12 cellular contexts compared by ENCODE assay signal in the genomic region with DNA sequence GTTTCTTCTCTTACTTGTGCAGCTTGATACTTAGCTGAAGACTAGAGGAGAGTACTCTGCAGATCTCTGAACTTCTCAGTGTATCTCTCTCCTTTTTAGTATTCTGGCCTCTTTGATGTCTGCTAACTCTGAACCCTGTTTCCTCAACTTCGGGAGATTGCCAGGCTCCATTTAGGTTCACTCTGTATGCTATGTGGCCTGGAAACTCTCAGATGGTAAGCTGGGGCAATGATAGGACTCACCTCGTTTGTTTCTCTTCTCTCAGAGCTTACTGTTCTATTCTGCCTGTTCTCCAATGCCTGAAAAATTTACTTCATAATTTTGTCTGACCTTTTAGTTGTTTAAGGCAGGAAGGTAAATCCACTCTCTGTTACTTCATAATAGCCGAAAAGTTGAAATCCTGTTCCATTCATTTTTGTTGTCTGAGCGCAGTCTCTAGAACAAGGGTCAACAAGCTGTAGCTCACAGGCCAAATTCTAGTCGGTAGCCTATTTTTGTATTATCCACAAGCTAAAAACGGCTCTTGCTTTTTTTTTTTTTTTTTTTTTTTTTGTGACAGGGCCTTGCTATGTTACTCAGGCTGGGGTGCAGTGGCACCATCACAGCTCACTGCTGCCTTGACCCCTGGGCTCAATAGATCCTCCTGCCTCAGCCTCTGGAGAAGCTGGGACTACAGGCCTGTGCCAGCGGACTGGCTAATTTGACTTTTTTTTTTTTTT.
"Had no signal": no experiment of that assay in that cellular context is flagged by ENCODE, and none has a peak within 500 bp of the region (broad histone marks: within the 10 kb centered on the region; RNA-seq: fewer than 3 reads in every experiment).

No MANE protein-coding gene starts in this region.

- H3K27me3 ChIP-seq: upper lobe of left lung had no signal

- H3K27me3 Mint-ChIP-seq: activated B cell treated with CpG ODN at 0.5 μM for 24 hours; activated naive CD4-positive, alpha-beta T cell treated with anti-CD3 and anti-CD28 coated beads, Interleukin-2, amount 50 U/mL, for 24 hours; natural killer cell treated with Interleukin-12 subunit alpha and Interleukin-12 subunit beta and Interleukin-15 and Interleukin-18, amount 100 ng/mL, for 72 hours had no signal

- ATAC-seq: natural killer cell treated with Interleukin-12 subunit alpha and Interleukin-12 subunit beta and Interleukin-15 and Interleukin-18, amount 100 ng/mL, for 72 hours had no signal

- H3K27ac ChIP-seq: skin epidermis had no signal

- H3K9me3 ChIP-seq: upper lobe of left lung had no signal

- H3K4me3 Mint-ChIP-seq: activated B cell treated with CpG ODN at 0.5 μM for 24 hours; activated naive CD4-positive, alpha-beta T cell treated with anti-CD3 and anti-CD28 coated beads, Interleukin-2, amount 50 U/mL, for 24 hours; natural killer cell treated with Interleukin-12 subunit alpha and Interleukin-12 subunit beta and Interleukin-15 and Interleukin-18, amount 100 ng/mL, for 72 hours; T-helper 1 cell treated with Interleukin-12 subunit alpha and Interleukin-12 subunit beta and Interleukin-4 antibody, amounts not matched to agents 30 μg/mL and 1 μg/mL, for 36 hours had no signal

- H3K4me3 ChIP-seq: skin epidermis, upper lobe of left lung had no signal

- H3K27ac Mint-ChIP-seq: activated B cell treated with CpG ODN at 0.5 μM for 24 hours; activated naive CD4-positive, alpha-beta T cell treated with anti-CD3 and anti-CD28 coated beads, Interleukin-2, amount 50 U/mL, for 24 hours; natural killer cell treated with Interleukin-12 subunit alpha and Interleukin-12 subunit beta and Interleukin-15 and Interleukin-18, amount 100 ng/mL, for 72 hours; T-helper 1 cell treated with Interleukin-12 subunit alpha and Interleukin-12 subunit beta and Interleukin-4 antibody, amounts not matched to agents 30 μg/mL and 1 μg/mL, for 36 hours had no signal

- H3K9me3 Mint-ChIP-seq: activated B cell treated with CpG ODN at 0.5 μM for 24 hours; activated naive CD4-positive, alpha-beta T cell treated with anti-CD3 and anti-CD28 coated beads, Interleukin-2, amount 50 U/mL, for 24 hours; natural killer cell treated with Interleukin-12 subunit alpha and Interleukin-12 subunit beta and Interleukin-15 and Interleukin-18, amount 100 ng/mL, for 72 hours; T-helper 1 cell treated with Interleukin-12 subunit alpha and Interleukin-12 subunit beta and Interleukin-4 antibody, amounts not matched to agents 30 μg/mL and 1 μg/mL, for 36 hours had no signal

- DNase-seq: activated B cell treated with CpG ODN at 0.5 μM for 24 hours; amygdala; effector CD4-positive, alpha-beta T cell; hypothalamus; occipital lobe; SHP77; stimulated activated CD4-positive, alpha-beta T cell treated with anti-CD3 and anti-CD28 coated beads, Interleukin-4, amount 100 ng/mL, for 4 hours; upper lobe of left lung had no signal
